Comparison of ENCODE assay signal across 10 cellular contexts in the genomic region with DNA sequence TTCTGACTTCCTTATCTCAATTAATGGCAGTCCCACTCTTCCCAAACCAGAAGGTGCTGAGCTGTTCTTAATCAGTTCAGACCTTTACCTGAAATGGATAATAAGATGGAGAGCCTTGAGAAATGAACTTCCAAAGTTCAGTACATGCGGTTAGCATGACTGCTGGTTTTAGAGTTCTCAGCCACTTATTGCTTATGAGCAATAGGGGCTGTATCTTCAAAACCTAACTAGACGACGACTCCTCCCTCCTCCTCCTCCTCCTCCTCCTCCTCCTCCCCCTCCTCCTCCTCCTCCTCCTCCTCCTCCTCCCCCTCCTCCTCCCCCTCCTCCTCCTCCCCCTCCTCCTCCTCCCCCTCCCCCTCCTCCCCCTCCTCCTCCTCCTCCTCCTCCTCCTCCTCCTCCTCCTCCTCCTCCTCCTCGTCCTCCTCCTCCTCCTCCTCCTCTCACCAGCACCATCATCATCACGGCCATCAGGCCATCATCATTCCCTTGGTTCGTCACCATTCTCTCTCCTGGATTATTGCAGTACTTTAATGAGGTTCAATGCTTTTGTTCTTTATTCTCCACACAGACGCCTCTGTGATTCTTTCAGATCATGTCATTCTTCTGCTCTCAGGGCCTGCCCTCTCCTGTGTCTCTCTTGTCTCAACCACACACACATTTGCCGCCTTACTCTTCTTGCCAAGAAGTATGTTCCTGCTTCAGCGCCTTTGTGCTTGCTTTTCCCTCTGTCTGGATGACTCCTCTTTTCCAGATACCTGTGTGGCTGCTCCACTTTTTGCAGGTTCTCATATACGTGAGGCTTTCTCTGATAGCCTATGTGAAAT. TPM values are rescaled to one million over a fixed set of nuclear protein-coding genes. Genes with fewer than 3 reads are reported as not detected.
DNase-seq lines count a peak whose midpoint lies in the region; FAIRE-seq and TF ChIP-seq lines count a peak whose summit lies in the region.
"Had no signal": no experiment of that assay in that cellular context is flagged by ENCODE, and none has a peak within 500 bp of the region (broad histone marks: within the 10 kb centered on the region; RNA-seq: fewer than 3 reads in every experiment).

No MANE protein-coding gene starts in this region.

- H3K9me3 ChIP-seq in A673 (ENCODE audit: low read depth, low read length, poor library complexity, severe bottlenecking) (no peaks in the 10 kb centered on the region), GM23248 (ENCODE audit: low read depth) (no peaks in the 10 kb centered on the region)

- H3K27me3 Mint-ChIP-seq in activated naive CD4-positive, alpha-beta T cell treated with anti-CD3 and anti-CD28 coated beads for 36 hours (ENCODE audit: low read depth), result no peaks in the 10 kb centered on the region
- peaks cover 0 to 10% (median 2%) of the 10 kb centered on the region in 3 donors for H3K27me3 Mint-ChIP-seq in immature natural killer cell (ENCODE audit: low read depth in 3 of 3)

- FAIRE-seq in frontal cortex (lab: Jason Lieb, UNC), result no peak

- no peaks in the 10 kb centered on the region for H3K9me2 ChIP-seq in GM23248 (ENCODE audit: insufficient read depth)

- H3K4me1 ChIP-seq in A673 (ENCODE audit: insufficient read depth, low read length, poor library complexity, severe bottlenecking), result peaks cover 49% of the 10 kb centered on the region
- H3K4me1 ChIP-seq in GM23248 (ENCODE audit: insufficient read depth), result peaks cover 39% of the 10 kb centered on the region

- H3K27ac ChIP-seq in A673 (ENCODE audit: low read depth, low read length, poor library complexity, severe bottlenecking), result peak overlapping the region; percentile 87
- peak overlapping the region; percentile 83 for H3K27ac ChIP-seq in GM23248
- H3K27ac ChIP-seq: RWPE1 had no signal

- no peak for TF ChIP-seq CTCF in A673 (conservative IDR thresholded peaks at IDR 0.05; ENCODE audit: low read depth, low read length)
- TF ChIP-seq CTCF in GM13977 (IDR thresholded peaks at IDR 0.05; ENCODE audit: extremely low read depth, insufficient read depth, missing control alignments), result no peak

- in situ Hi-C loops in GM23248 (cut with MboI), result no loop called here
- in situ Hi-C loops in GM13977 (cut with MboI; ENCODE audit: low pct_unique_long_range_greater_than_20kb, low sequenced_read_pairs, unreplicated experiment), result no loop called here

- no TSS peak for BruUV-seq in A673 (replicated peaks; lab: Mats Ljungman, UMichigan)

- peaks cover 84% of the 10 kb centered on the region for H3K79me2 ChIP-seq in GM23248 (ENCODE audit: insufficient read depth)

- no peaks in the 10 kb centered on the region for H3K27me3 ChIP-seq in A673 (replicated peaks; ENCODE audit: insufficient read depth, low read depth, low read length, poor library complexity)
- no peaks in the 10 kb centered on the region for H3K27me3 ChIP-seq in GM23248 (replicated peaks; ENCODE audit: insufficient read depth)

- H3K36me3 Mint-ChIP-seq in activated naive CD4-positive, alpha-beta T cell treated with anti-CD3 and anti-CD28 coated beads for 36 hours (ENCODE audit: low read depth), result peaks cover 10% of the 10 kb centered on the region
- H3K36me3 Mint-ChIP-seq in immature natural killer cell, result no peaks in the 10 kb centered on the region

- CTCF ChIA-PET in A673 (lab: Charles Lee), result no interaction called here
- CTCF ChIA-PET in activated naive CD4-positive, alpha-beta T cell treated with anti-CD3 and anti-CD28 coated beads for 36 hours (lab: Charles Lee), result interaction anchor here (0.6 to 1.6 kb wide), 3 partner anchors 26 to 67 kb away, joined by 3 to 6 read pairs (median 3); no protein-coding TSS in a partner anchor
- CTCF ChIA-PET in HEK293T (lab: Yijun Ruan, JAX), result no interaction called here

- no peaks in the 10 kb centered on the region for H3K9me3 Mint-ChIP-seq in activated naive CD4-positive, alpha-beta T cell treated with anti-CD3 and anti-CD28 coated beads for 36 hours
- no peaks in the 10 kb centered on the region for H3K9me3 Mint-ChIP-seq in immature natural killer cell

- peaks cover 15% of the 10 kb centered on the region for H3F3A ChIP-seq in GM23248 (ENCODE audit: insufficient read depth)

- DNase-seq in A673 (ENCODE audit: low spot score) (peak; percentile 49), GM23248 (peak; percentile 54), immature natural killer cell (no peak), HEK293T (ENCODE audit: extremely low spot score) (no peak), T1000 (lab: John Stamatoyannopoulos, UW) (no peak), GM13977 (ENCODE audit: low spot score) (no peak), frontal cortex (ENCODE audit: low spot score in 2 of 2) (no peak)
- DNase-seq in activated naive CD4-positive, alpha-beta T cell treated with anti-CD3 and anti-CD28 coated beads for 36 hours, result peak; percentile 41
- DNase-seq: GF-D8 had no signal

- no peak overlapping the region for H2AFZ ChIP-seq in GM23248

- peak overlapping the region; percentile 91 for H3K4me2 ChIP-seq in GM23248 (ENCODE audit: unreplicated experiment)

- peak overlapping the region; percentile 92 for H3K4me3 Mint-ChIP-seq in activated naive CD4-positive, alpha-beta T cell treated with anti-CD3 and anti-CD28 coated beads for 36 hours
- peak overlapping the region; percentile 84 to 99 (median 90) for H3K4me3 Mint-ChIP-seq in immature natural killer cell

- H3K4me1 Mint-ChIP-seq in activated naive CD4-positive, alpha-beta T cell treated with anti-CD3 and anti-CD28 coated beads for 36 hours (ENCODE audit: low read depth), result peaks cover 66% of the 10 kb centered on the region
- peaks cover 62 to 74% of the 10 kb centered on the region in 2 donors for H3K4me1 Mint-ChIP-seq in immature natural killer cell

- WGBS in GM23248 (ENCODE audit: low coverage in 1 of 2, low lambda C conversion rate in 2 of 2, missing lambda C conversion rate in 2 of 2), 2 experiments, result 68 to 74% methylated on average over 8 to 10 of the region's 10 CpGs

- H4K20me1 ChIP-seq in GM23248 (ENCODE audit: insufficient read depth), result peaks cover 15% of the 10 kb centered on the region; the same call in 1 of the 2 replicates

- H3K27ac Mint-ChIP-seq in activated naive CD4-positive, alpha-beta T cell treated with anti-CD3 and anti-CD28 coated beads for 36 hours, result peak overlapping the region; percentile 92
- peak overlapping the region; percentile 79 to 97 (median 91) for H3K27ac Mint-ChIP-seq in immature natural killer cell

- H3K9ac ChIP-seq in GM23248, result peak overlapping the region; percentile 93

- POLR2A ChIA-PET in A673 (lab: Charles Lee; ENCODE audit: low non-redundant PET), result interaction anchor here (0.6 kb wide), 1 partner anchor 22 kb away, joined by 3 read pairs; no protein-coding TSS in a partner anchor
- POLR2A ChIA-PET in HEK293T (lab: Yijun Ruan, JAX), result no interaction called here

- H3K4me3 ChIP-seq in A673 (ENCODE audit: low read depth, low read length, poor library complexity, severe bottlenecking) (peak overlapping the region; percentile 93), GM23248 (peak overlapping the region; percentile 80)

- intact Hi-C loops in A673 (cut with micrococcal nuclease; ENCODE audit: unreplicated experiment), result loop anchor here (5.0 kb wide), 1 partner anchor 62 kb away; no protein-coding TSS in a partner anchor
- intact Hi-C loops in activated naive CD4-positive, alpha-beta T cell treated with anti-CD3 and anti-CD28 coated beads for 36 hours (cut with micrococcal nuclease), result loop anchor here (1.0 to 5.0 kb wide), 5 partner anchors 9 to 412 kb away; partner anchors contain the start of genes MED6 and SIPA1L1

- H3K36me3 ChIP-seq in A673 (ENCODE audit: insufficient read depth, low read length, poor library complexity, severe bottlenecking) (no peaks in the 10 kb centered on the region), GM23248 (ENCODE audit: low read depth) (no peaks in the 10 kb centered on the region)

TF ChIP-seq in HEK293T, 16 proteins besides CTCF, POLR2A, EP300 and RAD21:
- no peak for TF ChIP-seq FOXK2 (IDR thresholded peaks at IDR 0.05)
- TF ChIP-seq ELF4 (IDR thresholded peaks at IDR 0.05), result no peak
- no peak for TF ChIP-seq TARDBP (IDR thresholded peaks at IDR 0.05)
- TF ChIP-seq HDGF (IDR thresholded peaks at IDR 0.05; ENCODE audit: borderline replicate concordance), result no peak
- no peak for TF ChIP-seq FOXA1 (IDR thresholded peaks at IDR 0.05)
- TF ChIP-seq NFRKB (IDR thresholded peaks at IDR 0.05), result no peak
- no peak for TF ChIP-seq FOXM1 (IDR thresholded peaks at IDR 0.05; ENCODE audit: borderline replicate concordance)
- no peak for TF ChIP-seq CTBP1 (IDR thresholded peaks at IDR 0.05; ENCODE audit: borderline replicate concordance)
- TF ChIP-seq SP1 (IDR thresholded peaks at IDR 0.05), result no peak
- TF ChIP-seq ARNT (IDR thresholded peaks at IDR 0.05), result no peak
- TF ChIP-seq SUZ12 (IDR thresholded peaks at IDR 0.05), result no peak

RNA-seq across cellular contexts. Expression of gene PCNX1, which starts 2.7 kb away (rescaled TPM):
- 46.8 and 60.7 TPM in 2 replicates for total RNA-seq in A673 (2021)
- total RNA-seq in GM23248 (2014; rRNA removed; shearing (Covaris generic)), result 32.5 and 33.5 TPM in 2 replicates
- polyA plus RNA-seq in GM23248 (2016; fragmentation: Nextera tagmentation; extraction: Ambion mirVana), result 4.8 and 6.9 TPM in 2 replicates
- total RNA-seq in activated naive CD4-positive, alpha-beta T cell treated with anti-CD3 and anti-CD28 coated beads for 36 hours, result 10 to 100 TPM; 51.9 to 63.1 TPM
- 10 to 100 TPM in 1 of 3 donors, 1 to 10 TPM in 2; 4.6 to 17.2 (median 4.6) TPM for polyA plus RNA-seq in immature natural killer cell
- total RNA-seq in frontal cortex, result 155 TPM

Comparison
In these comparisons a context has a peak if more than half of its experiments do, and no peak if none do; other contexts are left out.
1. DNase-seq: peak in A673 (single experiment), GM23248 (single experiment) and activated naive CD4-positive, alpha-beta T cell treated with anti-CD3 and anti-CD28 coated beads for 36 hours (single experiment); none in immature natural killer cell (0 of 3), HEK293T (single experiment), T1000 (single experiment), GM13977 (single experiment) and frontal cortex (0 of 2).